Comparison of ENCODE assay signal across 20 cellular contexts in the genomic region with DNA sequence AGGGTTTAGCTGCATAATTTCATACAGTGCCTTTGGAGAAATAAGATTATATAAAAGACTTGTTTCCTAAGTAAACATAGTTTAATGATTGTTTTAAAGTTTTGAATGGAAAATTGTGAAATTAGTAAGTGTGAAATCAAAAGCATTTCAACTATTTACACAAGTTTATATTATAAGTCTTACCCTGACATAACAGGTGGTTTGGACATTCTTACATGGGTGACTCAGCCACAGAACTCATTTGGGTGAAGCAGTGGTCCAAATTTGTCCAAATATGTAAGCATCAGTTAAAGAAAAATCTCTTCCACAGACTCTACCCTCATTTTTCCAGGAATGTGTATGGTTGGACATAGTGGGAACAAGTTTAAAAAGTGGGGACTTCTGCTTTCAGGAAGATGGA.
DNase-seq lines count a peak whose midpoint lies in the region; TF ChIP-seq lines count a peak whose summit lies in the region.
"Had no signal": no experiment of that assay in that cellular context is flagged by ENCODE, and none has a peak within 500 bp of the region (broad histone marks: within the 10 kb centered on the region; RNA-seq: fewer than 3 reads in every experiment).

No MANE protein-coding gene starts in this region.

- no peaks in the 10 kb centered on the region for H3K4me1 Mint-ChIP-seq in activated T-cell treated with anti-CD3 and anti-CD28 coated beads, Interleukin-2, amount 50 U/mL, for 24 hours (ENCODE audit: low read depth)
- H3K4me1 Mint-ChIP-seq in endodermal cell, result no peaks in the 10 kb centered on the region
- H3K4me1 Mint-ChIP-seq: activated naive CD8-positive, alpha-beta T cell treated with anti-CD3 and anti-CD28 coated beads, Interleukin-2, amount 10 ng/mL, durations not matched to agents 7 days and 5 days; T-helper 17 cell; WTC11 had no signal

- no peak for TF ChIP-seq CTCF in AG04449 (IDR thresholded peaks at IDR 0.05; ENCODE audit: insufficient read depth, low read length, missing control alignments)
- TF ChIP-seq CTCF in astrocyte of the cerebellum (IDR thresholded peaks at IDR 0.05; ENCODE audit: low read depth, low read length, missing control alignments), result no peak
- no peak for TF ChIP-seq CTCF in endodermal cell (conservative IDR thresholded peaks at IDR 0.05)
- TF ChIP-seq CTCF in Peyer's patch (IDR thresholded peaks at IDR 0.05), result no peak

- no peak overlapping the region for H3K27ac ChIP-seq in endodermal cell (ENCODE audit: low read depth, low read length)
- no peak overlapping the region for H3K27ac ChIP-seq in Peyer's patch
- H3K27ac ChIP-seq: foreskin keratinocyte, neutrophil had no signal

- POLR2A ChIA-PET in AG04449 (lab: Yijun Ruan, JAX), result no interaction called here

- H3K27me3 ChIP-seq in endodermal cell (ENCODE audit: control insufficient read depth, insufficient read depth, low read length, poor library complexity, severe bottlenecking), result no peaks in the 10 kb centered on the region
- no peaks in the 10 kb centered on the region for H3K27me3 ChIP-seq in Peyer's patch
- H3K27me3 ChIP-seq: foreskin keratinocyte, neutrophil had no signal

- H3K9ac ChIP-seq in endodermal cell (ENCODE audit: extremely low read depth, low read length, poor library complexity, severe bottlenecking), result no peak overlapping the region

- no peak overlapping the region for H3K4me3 Mint-ChIP-seq in activated T-cell treated with anti-CD3 and anti-CD28 coated beads, Interleukin-2, amount 50 U/mL, for 24 hours
- no peak overlapping the region for H3K4me3 Mint-ChIP-seq in endodermal cell
- H3K4me3 Mint-ChIP-seq: activated naive CD8-positive, alpha-beta T cell treated with anti-CD3 and anti-CD28 coated beads, Interleukin-2, amount 10 ng/mL, durations not matched to agents 7 days and 5 days; T-helper 17 cell; WTC11 had no signal

- H3K36me3 Mint-ChIP-seq in activated T-cell treated with anti-CD3 and anti-CD28 coated beads, Interleukin-2, amount 50 U/mL, for 24 hours (ENCODE audit: low read depth), result peaks cover 72% of the 10 kb centered on the region
- H3K36me3 Mint-ChIP-seq in endodermal cell (ENCODE audit: low read depth), result peaks cover 12% of the 10 kb centered on the region

- no peak for TF ChIP-seq POLR2A in Peyer's patch (IDR thresholded peaks at IDR 0.05)

- H3K9me3 ChIP-seq in endodermal cell (ENCODE audit: control insufficient read depth, low read length), result no peaks in the 10 kb centered on the region
- no peaks in the 10 kb centered on the region for H3K9me3 ChIP-seq in Peyer's patch
- H3K9me3 ChIP-seq: neutrophil had no signal

- CTCF ChIA-PET in AG04449 (lab: Yijun Ruan, JAX), result interaction anchor here (2.5 kb wide), 1 partner anchor 111 kb away, joined by 8 read pairs; no protein-coding TSS in a partner anchor

- H3K9me3 Mint-ChIP-seq in activated T-cell treated with anti-CD3 and anti-CD28 coated beads, Interleukin-2, amount 50 U/mL, for 24 hours, result no peaks in the 10 kb centered on the region
- H3K9me3 Mint-ChIP-seq in endodermal cell, result no peaks in the 10 kb centered on the region
- H3K9me3 Mint-ChIP-seq: activated naive CD8-positive, alpha-beta T cell treated with anti-CD3 and anti-CD28 coated beads, Interleukin-2, amount 10 ng/mL, durations not matched to agents 7 days and 5 days; WTC11 had no signal

- DNase-seq in AG04449 (ENCODE audit: low read depth, low spot score) (peak; percentile 58), HCEC 1CT (peak; percentile 83), astrocyte of the cerebellum (ENCODE audit: low read depth) (peak; percentile 75), glomerular visceral epithelial cell (ENCODE audit: extremely low spot score) (peak; percentile 24), endodermal cell (no peak), Peyer's patch (no peak)
- DNase-seq in activated T-cell treated with anti-CD3 and anti-CD28 coated beads, Interleukin-2, amount 50 U/mL, for 24 hours, result no peak
- no peak for DNase-seq in activated CD4-positive, CD25-positive, alpha-beta regulatory T cell treated with anti-CD3 and anti-CD28 coated beads, Interleukin-2, amount 50 U/mL, for 72 hours
- DNase-seq: activated naive CD8-positive, alpha-beta T cell treated with anti-CD3 and anti-CD28 coated beads, Interleukin-2, amount 10 ng/mL, durations not matched to agents 7 days and 5 days; central memory CD4-positive, alpha-beta T cell; effector CD8-positive, alpha-beta T cell; foreskin keratinocyte; KBM-7; NCI-H1105; NCI-H526; SIG-M5; stimulated activated CD4-positive, alpha-beta T cell treated with anti-CD3 and anti-CD28 coated beads, Interleukin-12 subunit alpha, Interleukin-12 subunit beta, amount 100 ng/mL, for 4 hours; T-helper 17 cell had no signal

- H3K36me3 ChIP-seq in endodermal cell (ENCODE audit: control insufficient read depth, insufficient read depth, low read length), result peaks cover 49% of the 10 kb centered on the region
- H3K36me3 ChIP-seq in Peyer's patch, result peaks cover 0 to 47% (median 0%) of the 10 kb centered on the region in 3 donors

- H3K27ac Mint-ChIP-seq in activated T-cell treated with anti-CD3 and anti-CD28 coated beads, Interleukin-2, amount 50 U/mL, for 24 hours, result no peak overlapping the region
- no peak overlapping the region for H3K27ac Mint-ChIP-seq in endodermal cell
- H3K27ac Mint-ChIP-seq: activated naive CD8-positive, alpha-beta T cell treated with anti-CD3 and anti-CD28 coated beads, Interleukin-2, amount 10 ng/mL, durations not matched to agents 7 days and 5 days; WTC11 had no signal

- no peaks in the 10 kb centered on the region for H3K4me1 ChIP-seq in endodermal cell (ENCODE audit: control insufficient read depth, insufficient read depth, low read length)
- no peaks in the 10 kb centered on the region for H3K4me1 ChIP-seq in Peyer's patch
- H3K4me1 ChIP-seq: foreskin keratinocyte had no signal

- no peak overlapping the region for H3K4me3 ChIP-seq in AG04449 (ENCODE audit: low read depth, low read length)
- H3K4me3 ChIP-seq in astrocyte of the cerebellum (ENCODE audit: low read depth, low read length), result no peak overlapping the region
- no peak overlapping the region for H3K4me3 ChIP-seq in endodermal cell (ENCODE audit: low read length)
- no peak overlapping the region for H3K4me3 ChIP-seq in Peyer's patch

- no peaks in the 10 kb centered on the region for H3K27me3 Mint-ChIP-seq in activated T-cell treated with anti-CD3 and anti-CD28 coated beads, Interleukin-2, amount 50 U/mL, for 24 hours
- H3K27me3 Mint-ChIP-seq in endodermal cell (ENCODE audit: insufficient read depth), result no peaks in the 10 kb centered on the region
- H3K27me3 Mint-ChIP-seq: activated naive CD8-positive, alpha-beta T cell treated with anti-CD3 and anti-CD28 coated beads, Interleukin-2, amount 10 ng/mL, durations not matched to agents 7 days and 5 days; T-helper 17 cell had no signal

- in situ Hi-C loops in astrocyte of the cerebellum (cut with HindIII; ENCODE audit: low sequenced_read_pairs), result no loop called here

Comparison
In these comparisons a context has a peak if more than half of its experiments do, and no peak if none do; other contexts are left out.
1. DNase-seq: peak in AG04449 (single experiment), HCEC 1CT (single experiment), astrocyte of the cerebellum (single experiment) and glomerular visceral epithelial cell (single experiment); none in activated T-cell treated with anti-CD3 and anti-CD28 coated beads, Interleukin-2, amount 50 U/mL, for 24 hours (single experiment), endodermal cell (single experiment), Peyer's patch (0 of 3) and activated CD4-positive, CD25-positive, alpha-beta regulatory T cell treated with anti-CD3 and anti-CD28 coated beads, Interleukin-2, amount 50 U/mL, for 72 hours (single experiment).